Comparison of ENCODE assay signal across 26 cellular contexts in genomic region chr12:53058674-53059433, GRCh38. TPM values are rescaled to one million over a fixed set of nuclear protein-coding genes. Genes with fewer than 3 reads are reported as not detected.
A peak's percentile ranks its signal among the peaks of the same experiment; 100 is the strongest.
DNase-seq lines count a peak whose midpoint lies in the region; ATAC-seq and TF ChIP-seq lines count a peak whose summit lies in the region.
"Had no signal": no experiment of that assay in that cellular context is flagged by ENCODE, and none has a peak within 500 bp of the region (broad histone marks: within the 10 kb centered on the region; RNA-seq: fewer than 3 reads in every experiment).

No MANE protein-coding gene starts in this region.

- H3K27me3 Mint-ChIP-seq in activated CD4-positive, alpha-beta T cell treated with anti-CD3 and anti-CD28 coated beads for 36 hours, result no peaks in the 10 kb centered on the region
- H3K27me3 Mint-ChIP-seq: activated CD8-positive, alpha-beta T cell treated with anti-CD3 and anti-CD28 coated beads for 36 hours; B cell had no signal

- peaks cover 16 to 62% of the 10 kb centered on the region in 2 donors for H3K4me1 ChIP-seq in thoracic aorta (ENCODE audit: control insufficient read depth in 1 of 2, low read depth in 2 of 2)
- peaks cover 1% of the 10 kb centered on the region for H3K4me1 ChIP-seq in OCI-LY7 (ENCODE audit: insufficient read depth, low read length, poor library complexity, severe bottlenecking)

- H3K9me3 ChIP-seq in thoracic aorta (no peaks in the 10 kb centered on the region), OCI-LY7 (ENCODE audit: low read length) (no peaks in the 10 kb centered on the region)
- H3K9me3 ChIP-seq: pancreas, SK-N-SH had no signal

- H3K9me2 ChIP-seq in OCI-LY7 (ENCODE audit: insufficient read depth, low read length), result no peaks in the 10 kb centered on the region
- H3K9me2 ChIP-seq: SK-N-SH had no signal

- peak; percentile 3 for DNase-seq in activated CD4-positive, alpha-beta T cell treated with anti-CD3 and anti-CD28 coated beads for 36 hours
- no peak for DNase-seq in activated CD4-positive, alpha-beta T cell treated with anti-CD3 and anti-CD28 coated beads, Interleukin-2, amount 50 U/mL, for 1 hour
- DNase-seq in dorsolateral prefrontal cortex, result peak in 3 of 10 donors; percentile 17 to 24 (median 17)
- peak; percentile 10 for DNase-seq in mucosa of gallbladder (ENCODE audit: low spot score)
- DNase-seq in thoracic aorta (ENCODE audit: low spot score), result no peak
- no peak for DNase-seq in LoVo (ENCODE audit: low spot score)
- DNase-seq in OCI-LY7 (ENCODE audit: low spot score), result no peak
- DNase-seq in superior temporal gyrus (ENCODE audit: extremely low spot score), result no peak
- DNase-seq: 8988T; activated B cell treated with CpG ODN at 0.5 μM for 24 hours; activated CD8-positive, alpha-beta T cell treated with anti-CD3 and anti-CD28 coated beads for 36 hours; activated naive CD4-positive, alpha-beta T cell treated with anti-CD3 and anti-CD28 coated beads for 36 hours; activated T-cell treated with anti-CD3 and anti-CD28 coated beads, Interleukin-2, amount 50 U/mL, for 1 hour; DMS79 treated with DMSO at 0.1 percent for 48 hours; effector memory CD4-positive, alpha-beta T cell; naive B cell; NCI-H2081 treated with DMSO at 0.1 percent for 48 hours; NCI-H446; SK-N-SH; stimulated activated CD4-positive, alpha-beta T cell treated with anti-CD3 and anti-CD28 coated beads, Interleukin-1b, Interleukin-23, amount 100 ng/mL, for 48 hours had no signal

- H3K4me2 ChIP-seq in OCI-LY7 (ENCODE audit: low read length), result no peak overlapping the region
- H3K4me2 ChIP-seq: SK-N-SH had no signal

- no peak overlapping the region for H2AFZ ChIP-seq in OCI-LY7 (ENCODE audit: low read length)

- POLR2A ChIA-PET in activated CD4-positive, alpha-beta T cell treated with anti-CD3 and anti-CD28 coated beads for 36 hours (lab: Charles Lee), result no interaction called here
- POLR2A ChIA-PET in OCI-LY7 (lab: Charles Lee), result no interaction called here

- peaks cover under 1% of the 10 kb centered on the region for H3K36me3 Mint-ChIP-seq in activated CD4-positive, alpha-beta T cell treated with anti-CD3 and anti-CD28 coated beads for 36 hours (ENCODE audit: low read depth)
- H3K36me3 Mint-ChIP-seq: naive B cell had no signal

- H3K4me3 Mint-ChIP-seq in activated CD4-positive, alpha-beta T cell treated with anti-CD3 and anti-CD28 coated beads for 36 hours, result no peak overlapping the region
- H3K4me3 Mint-ChIP-seq: activated B cell treated with CpG ODN at 0.5 μM for 24 hours; activated CD8-positive, alpha-beta T cell treated with anti-CD3 and anti-CD28 coated beads for 36 hours; activated naive CD4-positive, alpha-beta T cell treated with anti-CD3 and anti-CD28 coated beads for 36 hours; B cell; naive B cell; stimulated activated memory B cell treated with anti-CD40 and anti-IgM and Interleukin-4, amounts not matched to agents 10 μg/mL and 1 μg/mL and 100 μg/mL, for 72 hours had no signal

- H4K20me1 ChIP-seq in OCI-LY7 (ENCODE audit: insufficient read depth, low read length), result no peaks in the 10 kb centered on the region

- H3K27ac Mint-ChIP-seq in activated CD4-positive, alpha-beta T cell treated with anti-CD3 and anti-CD28 coated beads for 36 hours, result no peak overlapping the region
- H3K27ac Mint-ChIP-seq: activated B cell treated with CpG ODN at 0.5 μM for 24 hours; activated CD8-positive, alpha-beta T cell treated with anti-CD3 and anti-CD28 coated beads for 36 hours; activated naive CD4-positive, alpha-beta T cell treated with anti-CD3 and anti-CD28 coated beads for 36 hours; B cell; stimulated activated memory B cell treated with anti-CD40 and anti-IgM and Interleukin-4, amounts not matched to agents 10 μg/mL and 1 μg/mL and 100 μg/mL, for 72 hours had no signal

- no peak for ATAC-seq in activated CD4-positive, alpha-beta T cell treated with anti-CD3 and anti-CD28 coated beads for 36 hours
- ATAC-seq in thoracic aorta (ENCODE audit: insufficient number of reproducible peaks, low FRiP score, low read depth), result no peak
- ATAC-seq: activated CD8-positive, alpha-beta T cell treated with anti-CD3 and anti-CD28 coated beads for 36 hours; pancreas; stimulated activated memory B cell treated with anti-CD40 and anti-IgM and Interleukin-4, amounts not matched to agents 10 μg/mL and 1 μg/mL and 100 μg/mL, for 72 hours had no signal

- TF ChIP-seq CTCF in dorsolateral prefrontal cortex (IDR thresholded peaks at IDR 0.05 in 54 of 56, conservative IDR thresholded peaks at IDR 0.05 in 2 of 56; ENCODE audit: low read depth in 1 of 56, partially characterized antibody in 56 of 56) (no peak), thoracic aorta (IDR thresholded peaks at IDR 0.05) (no peak), OCI-LY7 (conservative IDR thresholded peaks at IDR 0.05; ENCODE audit: low read length) (no peak)

- intact Hi-C loops in activated CD4-positive, alpha-beta T cell treated with anti-CD3 and anti-CD28 coated beads for 36 hours (cut with DNase I, micrococcal nuclease), result no loop called here
- intact Hi-C loops in dorsolateral prefrontal cortex (cut with DNase I) (no loop called here), OCI-LY7 (cut with micrococcal nuclease; ENCODE audit: unreplicated experiment) (no loop called here)

- H3K36me3 ChIP-seq in thoracic aorta, result peaks cover 77% of the 10 kb centered on the region
- H3K36me3 ChIP-seq in OCI-LY7 (ENCODE audit: insufficient read depth, low read length), result no peaks in the 10 kb centered on the region

- H3K79me2 ChIP-seq in OCI-LY7 (ENCODE audit: insufficient read depth, low read depth, low read length), result no peaks in the 10 kb centered on the region

- CTCF ChIA-PET in activated CD4-positive, alpha-beta T cell treated with anti-CD3 and anti-CD28 coated beads for 36 hours (lab: Charles Lee), result interaction anchor here (15.8 kb wide), 1 partner anchor 42 kb away, joined by 277 read pairs; the partner anchor contains the start of genes IGFBP6 and SOAT2
- CTCF ChIA-PET in OCI-LY7 (lab: Charles Lee; ENCODE audit: unreplicated experiment), result no interaction called here

- no peaks in the 10 kb centered on the region for H3K9me3 Mint-ChIP-seq in activated CD4-positive, alpha-beta T cell treated with anti-CD3 and anti-CD28 coated beads for 36 hours (ENCODE audit: low read depth)
- H3K9me3 Mint-ChIP-seq: activated B cell treated with CpG ODN at 0.5 μM for 24 hours; activated CD8-positive, alpha-beta T cell treated with anti-CD3 and anti-CD28 coated beads for 36 hours; activated naive CD4-positive, alpha-beta T cell treated with anti-CD3 and anti-CD28 coated beads for 36 hours; naive B cell; stimulated activated memory B cell treated with anti-CD40 and anti-IgM and Interleukin-4, amounts not matched to agents 10 μg/mL and 1 μg/mL and 100 μg/mL, for 72 hours had no signal

- H3K4me3 ChIP-seq in dorsolateral prefrontal cortex (no peak overlapping the region), thoracic aorta (no peak overlapping the region), OCI-LY7 (ENCODE audit: low read depth, low read length, poor library complexity, severe bottlenecking) (no peak overlapping the region)
- H3K4me3 ChIP-seq: pancreas had no signal

- H3K27ac ChIP-seq in dorsolateral prefrontal cortex (peak overlapping the region in 37 of 59 donors; percentile 6 to 100 (median 39)), thoracic aorta (peak overlapping the region; percentile 8 to 84), OCI-LY7 (ENCODE audit: low read depth, low read length, poor library complexity, severe bottlenecking) (no peak overlapping the region)
- H3K27ac ChIP-seq: pancreas had no signal

- BruUV-seq in OCI-LY7 (replicated peaks; lab: Mats Ljungman, UMichigan), result no TSS peak

- peaks cover 4% of the 10 kb centered on the region for H3K4me1 Mint-ChIP-seq in activated CD4-positive, alpha-beta T cell treated with anti-CD3 and anti-CD28 coated beads for 36 hours

- no peaks in the 10 kb centered on the region for H3K27me3 ChIP-seq in dorsolateral prefrontal cortex
- H3K27me3 ChIP-seq in thoracic aorta (replicated peaks; ENCODE audit: insufficient read depth), result no peaks in the 10 kb centered on the region
- H3K27me3 ChIP-seq: pancreas had no signal

RNA-seq across cellular contexts. Expression of gene TNS2, which starts 9.0 kb away (rescaled TPM):
- total RNA-seq in activated CD4-positive, alpha-beta T cell treated with anti-CD3 and anti-CD28 coated beads for 36 hours, result 1 to 10 TPM in 1 of 2 experiments, under 1 TPM in 1; 0.77 to 2.4 TPM
- total RNA-seq in dorsolateral prefrontal cortex, result 100 to 1,000 TPM in 57 of 120 experiments, 10 to 100 TPM in 63; 51.8 to 194 (median 96.4) TPM
- 124 TPM for total RNA-seq in mucosa of gallbladder
- total RNA-seq in thoracic aorta, result 100 to 1,000 TPM; 292 to 307 TPM
- total RNA-seq in OCI-LY7 (2014; rRNA removed; shearing (Covaris generic)), result 0.25 TPM in 1 of 2 replicates, not detected in the other
- total RNA-seq in OCI-LY7 (2022), result 1.3 and 1.6 TPM in 2 replicates

RNA-seq across cellular contexts. Expression of gene SPRYD3, which starts 20.3 kb away (rescaled TPM):
- total RNA-seq in activated CD4-positive, alpha-beta T cell treated with anti-CD3 and anti-CD28 coated beads for 36 hours, result 10 to 100 TPM; 13.7 to 18.2 TPM
- 100 to 1,000 TPM in 119 of 120 experiments, 10 to 100 TPM in 1; 74.6 to 263 (median 181) TPM for total RNA-seq in dorsolateral prefrontal cortex
- 68.4 TPM for total RNA-seq in mucosa of gallbladder
- total RNA-seq in thoracic aorta, result 10 to 100 TPM; 68.0 to 94.8 TPM
- total RNA-seq in OCI-LY7 (2014; rRNA removed; shearing (Covaris generic)), result 7.3 and 10.9 TPM in 2 replicates
- 17.2 and 20.5 TPM in 2 replicates for total RNA-seq in OCI-LY7 (2022)

RNA-seq across cellular contexts. Expression of gene IGFBP6, which starts 38.6 kb away (rescaled TPM):
- 1 to 10 TPM; 1.3 to 2.4 TPM for total RNA-seq in activated CD4-positive, alpha-beta T cell treated with anti-CD3 and anti-CD28 coated beads for 36 hours
- total RNA-seq in dorsolateral prefrontal cortex (10 to 100 TPM in 119 of 120 experiments, 1 to 10 TPM in 1; 9.9 to 54.8 (median 21.6) TPM), mucosa of gallbladder (22.8 TPM), thoracic aorta (1,000 to 10,000 TPM; 1,999 to 2,150 TPM), OCI-LY7 (2022) (1.2 and 2.9 TPM in 2 replicates)
- not detected in 2 replicates for total RNA-seq in OCI-LY7 (2014; rRNA removed; shearing (Covaris generic))
- total RNA-seq: activated B cell treated with CpG ODN at 0.5 μM for 24 hours, B cell had no signal

RNA-seq across cellular contexts. Expression of gene SOAT2, which starts 44.4 kb away (rescaled TPM):
- under 1 TPM; 0.57 to 0.79 TPM for total RNA-seq in activated CD4-positive, alpha-beta T cell treated with anti-CD3 and anti-CD28 coated beads for 36 hours
- total RNA-seq in dorsolateral prefrontal cortex (under 1 TPM in 4 of 120 experiments, not detected in 116; 0.20 to 0.47 (median 0.30) TPM), mucosa of gallbladder (0.75 TPM), thoracic aorta (under 1 TPM; 0.81 to 0.99 TPM), OCI-LY7 (2022) (1.2 and 1.8 TPM in 2 replicates)
- 0.06 and 0.08 TPM in 2 replicates for total RNA-seq in OCI-LY7 (2014; rRNA removed; shearing (Covaris generic))
- total RNA-seq: activated B cell treated with CpG ODN at 0.5 μM for 24 hours, astrocyte, B cell, lung microvascular endothelial cell, M059J had no signal

RNA-seq across cellular contexts. Expression of gene EIF4B, which starts 52.6 kb away (rescaled TPM):
- total RNA-seq in activated CD4-positive, alpha-beta T cell treated with anti-CD3 and anti-CD28 coated beads for 36 hours, result 100 to 1,000 TPM; 698 to 781 TPM
- total RNA-seq in dorsolateral prefrontal cortex (100 to 1,000 TPM; 207 to 375 (median 283) TPM), mucosa of gallbladder (546 TPM), thoracic aorta (100 to 1,000 TPM; 279 to 338 TPM), OCI-LY7 (2022) (745 and 898 TPM in 2 replicates)
- 645 and 872 TPM in 2 replicates for total RNA-seq in OCI-LY7 (2014; rRNA removed; shearing (Covaris generic))

Comparison
In these comparisons a context has a peak if more than half of its experiments do, and no peak if none do; other contexts are left out.
1. DNase-seq: peak in activated CD4-positive, alpha-beta T cell treated with anti-CD3 and anti-CD28 coated beads for 36 hours (single experiment) and mucosa of gallbladder (single experiment); none in activated CD4-positive, alpha-beta T cell treated with anti-CD3 and anti-CD28 coated beads, Interleukin-2, amount 50 U/mL, for 1 hour (single experiment), thoracic aorta (single experiment), LoVo (single experiment), OCI-LY7 (single experiment) and superior temporal gyrus (single experiment).
2. RNA of gene TNS2, which starts 9.0 kb away (total RNA-seq): 292 to 307 TPM in thoracic aorta, 124 TPM in mucosa of gallbladder (single experiment) and 51.8 to 194 TPM in dorsolateral prefrontal cortex; 0.77 to 2.4 TPM in activated CD4-positive, alpha-beta T cell treated with anti-CD3 and anti-CD28 coated beads for 36 hours and 0.25 to 1.6 TPM in OCI-LY7; every median in the first group is over 10 times any median in the second.
3. RNA of gene IGFBP6, which starts 38.6 kb away (total RNA-seq): 1,999 to 2,150 TPM in thoracic aorta; 22.8 TPM in mucosa of gallbladder (single experiment), 9.9 to 54.8 TPM in dorsolateral prefrontal cortex, 1.2 to 2.9 TPM in OCI-LY7 and 1.3 to 2.4 TPM in activated CD4-positive, alpha-beta T cell treated with anti-CD3 and anti-CD28 coated beads for 36 hours; every median in the first group is over 10 times any median in the second.